Comparison of ENCODE assay signal across 15 cellular contexts in genomic region chr14:94320243-94320642, GRCh38. TPM values are rescaled to one million over a fixed set of nuclear protein-coding genes. Genes with fewer than 3 reads are reported as not detected.
DNase-seq lines count a peak whose midpoint lies in the region; ATAC-seq and TF ChIP-seq lines count a peak whose summit lies in the region.
"Had no signal": no experiment of that assay in that cellular context is flagged by ENCODE, and none has a peak within 500 bp of the region (broad histone marks: within the 10 kb centered on the region; RNA-seq: fewer than 3 reads in every experiment).

No MANE protein-coding gene starts in this region.

- H3K36me3 ChIP-seq in HCT116 (ENCODE audit: control insufficient read depth in 1 of 2, insufficient read depth in 2 of 2, low read length in 2 of 2) (no peaks in the 10 kb centered on the region), GM23248 (ENCODE audit: low read depth) (no peaks in the 10 kb centered on the region)

- H3K27me3 ChIP-seq in HCT116 (ENCODE audit: insufficient read depth, low read length) (no peaks in the 10 kb centered on the region), GM23248 (replicated peaks; ENCODE audit: insufficient read depth) (no peaks in the 10 kb centered on the region)

- RAD21 ChIA-PET in HCT116 (lab: Charles Lee; ENCODE audit: low non-redundant PET in 1 of 2, low total read pairs in 2 of 2, uncharacterized antibody in 2 of 2, unreplicated experiment in 2 of 2): no interaction called here

- H4K20me1 ChIP-seq in HCT116 (ENCODE audit: insufficient read depth) (no peaks in the 10 kb centered on the region), GM23248 (ENCODE audit: insufficient read depth) (no peaks in the 10 kb centered on the region)

- peaks cover 15% of the 10 kb centered on the region for H3F3A ChIP-seq in GM23248 (ENCODE audit: insufficient read depth)

- H3K9me3 ChIP-seq in HCT116 (ENCODE audit: control insufficient read depth in 1 of 2, insufficient read depth in 1 of 2, low read depth in 1 of 2, low read length in 2 of 2): no peaks in the 10 kb centered on the region
- H3K9me3 ChIP-seq in GM23248 (ENCODE audit: low read depth): no peaks in the 10 kb centered on the region

- ATAC-seq in HCT116 (peak; percentile 74), left lobe of liver (peak; percentile 55), HG03469 (IDR thresholded peaks at IDR 0.05; ENCODE audit: unreplicated experiment) (no peak)

- WGBS in GM23248 (ENCODE audit: low coverage in 1 of 2, low lambda C conversion rate in 2 of 2, missing lambda C conversion rate in 2 of 2), 2 experiments: 90 to 98% methylated on average over 5 of the region's 5 CpGs

- H2AFZ ChIP-seq in HCT116 (ENCODE audit: low read depth, low read length, poor library complexity, severe bottlenecking) (peak overlapping the region; percentile 57), GM23248 (no peak overlapping the region)
- H2AFZ ChIP-seq: parathyroid adenoma, PC-9 had no signal

- no peaks in the 10 kb centered on the region for H3K9me2 ChIP-seq in HCT116 (ENCODE audit: insufficient read depth)
- H3K9me2 ChIP-seq in GM23248 (ENCODE audit: insufficient read depth): no peaks in the 10 kb centered on the region

- no TSS peak for BruUV-seq in HCT116 (replicated peaks; lab: Mats Ljungman, UMichigan)

- in situ Hi-C loops in ACHN (cut with HindIII; ENCODE audit: low pct_ligation_motif_present, low pct_unique_long_range_greater_than_20kb, low sequenced_read_pairs): no loop called here
- in situ Hi-C loops in SK-MEL-5 (cut with HindIII; ENCODE audit: low pct_unique_long_range_greater_than_20kb, low sequenced_read_pairs): no loop called here
- in situ Hi-C loops in GM23248 (cut with MboI): no loop called here

- peak; percentile 22 for DNase-seq in ACHN
- no peak for DNase-seq in HCT116 (ENCODE audit: low read depth, low spot score)
- DNase-seq in SK-MEL-5 (ENCODE audit: low read depth, low spot score): peak; percentile 25
- no peak for DNase-seq in left lobe of liver (ENCODE audit: low spot score)
- DNase-seq in GM23248: no peak
- DNase-seq in GM20000 (ENCODE audit: low spot score): no peak
- no peak for DNase-seq in germinal center (ENCODE audit: low spot score)
- DNase-seq: effector CD8-positive, alpha-beta T cell; NCI-H1930; PC-9; stimulated activated naive CD4-positive, alpha-beta T cell had no signal

- intact Hi-C loops in HCT116 (cut with micrococcal nuclease): no loop called here

- H3K79me2 ChIP-seq in HCT116 (ENCODE audit: insufficient read depth, low read length) (no peaks in the 10 kb centered on the region), GM23248 (ENCODE audit: insufficient read depth) (no peaks in the 10 kb centered on the region)
- H3K79me2 ChIP-seq: parathyroid adenoma had no signal

- no peak overlapping the region for H3K9ac ChIP-seq in HCT116 (ENCODE audit: low read length)
- H3K9ac ChIP-seq in GM23248: no peak overlapping the region
- H3K9ac ChIP-seq: parathyroid adenoma had no signal

- H3K4me1 ChIP-seq in HCT116 (ENCODE audit: control insufficient read depth in 1 of 2, insufficient read depth in 2 of 2, low read length in 2 of 2) (no peaks in the 10 kb centered on the region), GM23248 (ENCODE audit: insufficient read depth) (peaks cover 12% of the 10 kb centered on the region)
- H3K4me1 ChIP-seq: parathyroid adenoma had no signal

- H3K4me3 ChIP-seq in HCT116 (replicated peaks in 1 of 2; ENCODE audit: low read depth in 1 of 2, low read length in 2 of 2) (no peak overlapping the region), GM23248 (no peak overlapping the region)
- H3K4me3 ChIP-seq: PC-9 had no signal

- H3K27ac ChIP-seq in HCT116 (ENCODE audit: low read depth, low read length) (no peak overlapping the region), GM23248 (no peak overlapping the region)
- H3K27ac ChIP-seq: parathyroid adenoma, PC-9 had no signal

- no peak for TF ChIP-seq POLR2A in HCT116 (IDR thresholded peaks at IDR 0.05; ENCODE audit: borderline replicate concordance, extremely low read depth, insufficient read depth, insufficient read length)

- POLR2A ChIA-PET in HCT116 (lab: Charles Lee): interaction anchor here (1.2 kb wide), 1 partner anchor 146 kb away, joined by 3 read pairs; the partner anchor contains the start of gene PPP4R4

- CTCF ChIA-PET in HCT116 (lab: Charles Lee): no interaction called here

- TF ChIP-seq CTCF in HCT116 (IDR thresholded peaks at IDR 0.05 in 2 of 3, conservative IDR thresholded peaks at IDR 0.05 in 1 of 3; ENCODE audit: borderline replicate concordance in 1 of 3, insufficient read depth in 1 of 3, low read depth in 2 of 3, low read length in 2 of 3): no peak
- no peak for TF ChIP-seq CTCF in GM20000 (IDR thresholded peaks at IDR 0.05; ENCODE audit: extremely low read depth, missing control alignments)

- H3K4me2 ChIP-seq in HCT116 (ENCODE audit: low read length) (no peak overlapping the region), GM23248 (ENCODE audit: unreplicated experiment) (no peak overlapping the region)
- H3K4me2 ChIP-seq: PC-9 had no signal

- no peak for TF ChIP-seq RAD21 in HCT116 (IDR thresholded peaks at IDR 0.05; ENCODE audit: low read depth)

TF ChIP-seq in HCT116, 20 proteins besides CTCF, POLR2A, EP300 and RAD21:
- TF ChIP-seq ZFX (IDR thresholded peaks at IDR 0.05) (no peak), MAX (IDR thresholded peaks at IDR 0.05) (no peak)

RNA-seq across cellular contexts. Expression of gene SERPINA6, which starts 2.9 kb away (rescaled TPM):
- not detected for total RNA-seq in HCT116 (2021; ENCODE audit: unreplicated experiment)
- polyA plus RNA-seq in HCT116 (2012): not detected in 2 replicates
- total RNA-seq in SK-MEL-5 (2014; rRNA removed; shearing (Covaris generic)): not detected in 2 replicates
- 0.12 TPM in 1 of 2 replicates, not detected in the other for polyA plus RNA-seq in SK-MEL-5 (2015; cell fraction: cytosol; rRNA removed)
- not detected in 2 replicates for polyA plus RNA-seq in SK-MEL-5 (2015; cell fraction: nucleus; rRNA removed)
- 155 TPM for total RNA-seq in left lobe of liver
- total RNA-seq in GM23248 (2014; rRNA removed; shearing (Covaris generic)): not detected in 2 replicates
- not detected in 2 replicates for polyA plus RNA-seq in GM23248 (2016; fragmentation: Nextera tagmentation; extraction: Ambion mirVana)
- total RNA-seq: lower leg skin, PC-9 had no signal
- polyA plus RNA-seq: BJ had no signal

RNA-seq across cellular contexts. Expression of gene SERPINA10, which starts 27.2 kb away (rescaled TPM):
- total RNA-seq in HCT116 (2021; ENCODE audit: unreplicated experiment) (not detected), left lobe of liver (200 TPM)
- 0.04 TPM in 1 of 2 replicates, not detected in the other for polyA plus RNA-seq in HCT116 (2012)
- not detected in 2 replicates for total RNA-seq in SK-MEL-5 (2014; rRNA removed; shearing (Covaris generic))
- not detected in 2 replicates for polyA plus RNA-seq in SK-MEL-5 (2015; cell fraction: cytosol; rRNA removed)
- not detected in 2 replicates for polyA plus RNA-seq in SK-MEL-5 (2015; cell fraction: nucleus; rRNA removed)
- total RNA-seq in GM23248 (2014; rRNA removed; shearing (Covaris generic)): not detected in 2 replicates
- polyA plus RNA-seq in GM23248 (2016; fragmentation: Nextera tagmentation; extraction: Ambion mirVana): not detected in 2 replicates
- total RNA-seq: lower leg skin, PC-9 had no signal
- polyA plus RNA-seq: BJ had no signal

RNA-seq across cellular contexts. Expression of gene SERPINA2, which starts 46.3 kb away (rescaled TPM):
- total RNA-seq in HCT116 (2021; ENCODE audit: unreplicated experiment): not detected
- polyA plus RNA-seq in HCT116 (2012): not detected in 2 replicates
- not detected in 2 replicates for total RNA-seq in SK-MEL-5 (2014; rRNA removed; shearing (Covaris generic))
- polyA plus RNA-seq in SK-MEL-5 (2015; cell fraction: cytosol; rRNA removed): not detected in 2 replicates
- polyA plus RNA-seq in SK-MEL-5 (2015; cell fraction: nucleus; rRNA removed): not detected in 2 replicates
- not detected for total RNA-seq in left lobe of liver
- total RNA-seq in GM23248 (2014; rRNA removed; shearing (Covaris generic)): not detected in 2 replicates
- polyA plus RNA-seq in GM23248 (2016; fragmentation: Nextera tagmentation; extraction: Ambion mirVana): not detected in 2 replicates
- total RNA-seq: lower leg skin, PC-9 had no signal
- polyA plus RNA-seq: BJ had no signal

Comparison
In these comparisons a context has a peak if more than half of its experiments do, and no peak if none do; other contexts are left out.
1. DNase-seq: peak in ACHN (single experiment) and SK-MEL-5 (single experiment); none in HCT116 (single experiment), left lobe of liver (single experiment), GM23248 (single experiment), GM20000 (single experiment) and germinal center (single experiment).
2. RNA of gene SERPINA6, which starts 2.9 kb away (total RNA-seq): 155 TPM in left lobe of liver (single experiment); not detected in HCT116 (single experiment), not detected in SK-MEL-5 and not detected in GM23248; every median in the first group is over 100 times any median in the second.
3. RNA of gene SERPINA10, which starts 27.2 kb away (total RNA-seq): 200 TPM in left lobe of liver (single experiment); not detected in HCT116 (single experiment), not detected in SK-MEL-5 and not detected in GM23248; every median in the first group is over 100 times any median in the second.